In the genomic region with DNA sequence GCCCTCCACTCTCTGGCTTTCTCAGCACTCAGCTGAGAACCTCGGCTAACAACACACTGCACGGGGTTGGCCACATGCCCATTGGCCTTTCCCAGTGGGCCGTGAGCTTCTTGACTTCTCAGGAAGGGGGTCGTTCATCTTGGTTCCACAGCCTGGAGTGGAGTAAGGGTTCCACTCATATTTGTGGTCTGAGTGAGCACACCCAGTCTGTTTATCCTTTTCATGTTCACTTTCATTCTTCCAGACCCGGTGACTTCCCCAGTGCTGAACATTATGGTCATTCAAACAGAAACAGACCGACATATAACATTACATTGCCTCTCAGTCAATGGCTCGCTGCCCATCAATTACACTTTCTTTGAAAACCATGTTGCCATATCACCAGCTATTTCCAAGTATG, we compare ENCODE assay signal across 2 cellular contexts.
TF ChIP-seq lines count a peak whose summit lies in the region.

No MANE protein-coding gene starts in this region.

TF ChIP-seq in IMR-90, 13 proteins besides CTCF, POLR2A, EP300 and RAD21:
- TF ChIP-seq, protein P1, sequence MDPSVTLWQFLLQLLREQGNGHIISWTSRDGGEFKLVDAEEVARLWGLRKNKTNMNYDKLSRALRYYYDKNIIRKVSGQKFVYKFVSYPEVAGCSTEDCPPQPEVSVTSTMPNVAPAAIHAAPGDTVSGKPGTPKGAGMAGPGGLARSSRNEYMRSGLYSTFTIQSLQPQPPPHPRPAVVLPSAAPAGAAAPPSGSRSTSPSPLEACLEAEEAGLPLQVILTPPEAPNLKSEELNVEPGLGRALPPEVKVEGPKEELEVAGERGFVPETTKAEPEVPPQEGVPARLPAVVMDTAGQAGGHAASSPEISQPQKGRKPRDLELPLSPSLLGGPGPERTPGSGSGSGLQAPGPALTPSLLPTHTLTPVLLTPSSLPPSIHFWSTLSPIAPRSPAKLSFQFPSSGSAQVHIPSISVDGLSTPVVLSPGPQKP (IDR thresholded peaks at IDR 0.05; ENCODE audit: borderline replicate concordance, low read depth, low read length), result no peak
- TF ChIP-seq BHLHE40 (IDR thresholded peaks at IDR 0.05; ENCODE audit: low read depth, low read length) (no peak), MXI1 (IDR thresholded peaks at IDR 0.05; ENCODE audit: borderline replicate concordance, low read depth, low read length) (no peak), MAZ (IDR thresholded peaks at IDR 0.05; ENCODE audit: borderline replicate concordance, low read depth, low read length) (no peak), RFX5 (IDR thresholded peaks at IDR 0.05; ENCODE audit: low read depth, low read length) (no peak), CHD1 (IDR thresholded peaks at IDR 0.05; ENCODE audit: low read depth, low read length) (no peak), NFE2L2 (IDR thresholded peaks at IDR 0.05; ENCODE audit: low read depth, low read length) (no peak), CEBPB (IDR thresholded peaks at IDR 0.05; ENCODE audit: low read depth, low read length) (no peak), SMC3 (IDR thresholded peaks at IDR 0.05; ENCODE audit: low read depth, low read length) (no peak), FOS (IDR thresholded peaks at IDR 0.05; ENCODE audit: low read depth, low read length) (no peak), MAFK (IDR thresholded peaks at IDR 0.05; ENCODE audit: low read depth, low read length) (no peak), RCOR1 (IDR thresholded peaks at IDR 0.05; ENCODE audit: insufficient replicate concordance, low read length) (no peak)
- TF ChIP-seq, protein P2, sequence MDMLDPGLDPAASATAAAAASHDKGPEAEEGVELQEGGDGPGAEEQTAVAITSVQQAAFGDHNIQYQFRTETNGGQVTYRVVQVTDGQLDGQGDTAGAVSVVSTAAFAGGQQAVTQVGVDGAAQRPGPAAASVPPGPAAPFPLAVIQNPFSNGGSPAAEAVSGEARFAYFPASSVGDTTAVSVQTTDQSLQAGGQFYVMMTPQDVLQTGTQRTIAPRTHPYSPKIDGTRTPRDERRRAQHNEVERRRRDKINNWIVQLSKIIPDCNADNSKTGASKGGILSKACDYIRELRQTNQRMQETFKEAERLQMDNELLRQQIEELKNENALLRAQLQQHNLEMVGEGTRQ (IDR thresholded peaks at IDR 0.05; ENCODE audit: low read depth, low read length), result no peak

TF ChIP-seq in GM12878, 131 proteins besides CTCF, POLR2A, EP300 and RAD21:
- no peak for TF ChIP-seq ZSCAN29 (IDR thresholded peaks at IDR 0.05)
- no peak for TF ChIP-seq PAX5 (IDR thresholded peaks at IDR 0.05; ENCODE audit: borderline replicate concordance, low read depth, low read length)
- TF ChIP-seq ZNF622 (IDR thresholded peaks at IDR 0.05), result no peak
- no peak for TF ChIP-seq SMC3 (IDR thresholded peaks at IDR 0.05; ENCODE audit: borderline replicate concordance, low read length)
- TF ChIP-seq WRNIP1 (IDR thresholded peaks at IDR 0.05; ENCODE audit: borderline replicate concordance, low read depth, low read length), result no peak
- no peak for TF ChIP-seq CHD4 (IDR thresholded peaks at IDR 0.05)
- no peak for TF ChIP-seq MAX (IDR thresholded peaks at IDR 0.05; ENCODE audit: low read depth, low read length)
- TF ChIP-seq CBX3 (IDR thresholded peaks at IDR 0.05; ENCODE audit: borderline replicate concordance, low read depth), result no peak
